11 cellular contexts compared by ENCODE assay signal in the genomic region with DNA sequence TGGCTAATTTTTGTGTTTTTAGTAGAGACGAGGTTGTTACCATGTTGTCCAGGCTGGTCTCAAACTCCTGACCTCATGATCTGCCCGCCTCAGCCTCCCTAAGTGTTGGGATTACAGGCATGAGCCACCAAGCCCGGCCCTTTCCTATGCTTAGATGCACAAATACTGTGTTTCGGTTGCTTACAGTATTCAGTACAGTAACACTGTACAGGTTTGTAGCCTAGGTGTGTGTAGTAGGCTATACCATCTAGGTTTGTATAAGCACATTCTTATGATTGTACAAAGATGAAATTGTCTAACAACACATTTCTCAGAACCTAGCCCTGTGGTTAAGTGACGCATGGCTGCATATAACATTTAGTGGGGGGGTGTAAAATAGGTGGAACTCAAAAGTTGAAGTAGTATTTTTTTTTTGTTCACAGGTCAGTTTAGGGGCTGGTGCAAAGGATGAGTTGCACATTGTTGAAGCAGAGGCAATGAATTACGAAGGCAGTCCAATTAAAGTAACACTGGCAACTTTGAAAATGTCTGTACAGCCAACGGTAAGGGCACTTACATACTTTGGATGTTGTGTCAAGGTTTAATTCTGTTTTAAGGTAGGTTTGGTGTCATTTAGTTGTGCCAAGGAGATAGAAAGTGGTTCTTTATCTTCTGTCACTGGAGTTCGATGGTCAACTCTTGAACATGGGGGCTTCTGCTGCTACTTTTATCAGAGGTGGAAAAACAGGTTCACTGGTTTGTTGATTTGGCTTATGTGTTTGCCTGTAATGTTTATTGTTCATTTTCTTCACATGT. TPM values are rescaled to one million over a fixed set of nuclear protein-coding genes. Genes with fewer than 3 reads are reported as not detected.
DNase-seq lines count a peak whose midpoint lies in the region; ATAC-seq, FAIRE-seq and TF ChIP-seq lines count a peak whose summit lies in the region.
"Had no signal": no experiment of that assay in that cellular context is flagged by ENCODE, and none has a peak within 500 bp of the region (broad histone marks: within the 10 kb centered on the region; RNA-seq: fewer than 3 reads in every experiment).

No MANE protein-coding gene starts in this region.

- no peaks in the 10 kb centered on the region for H3K27me3 ChIP-seq in iPS-18a (ENCODE audit: control insufficient read depth, insufficient read depth, low read length)

- intact Hi-C loops in activated CD4-positive, alpha-beta memory T cell treated with anti-CD3 and anti-CD28 coated beads for 36 hours (cut with micrococcal nuclease) = loop anchor here (2.0 kb wide), 1 partner anchor 28 kb away; the partner anchor contains the start of gene FGF18

- H3K4me3 ChIP-seq in AG04449 (ENCODE audit: low read depth, low read length) (peak overlapping the region; percentile 29; the same call in 1 of the 2 replicates), iPS-18a (ENCODE audit: low read length) (peak overlapping the region; percentile 89)

- H3K9ac ChIP-seq in iPS-18a (ENCODE audit: low read length) = no peak overlapping the region

- peak; percentile 33; the same call in 1 of the 2 replicates for TF ChIP-seq POLR2A in GM12891 (IDR thresholded peaks at IDR 0.05; ENCODE audit: low read depth, low read length)
- no peak for TF ChIP-seq POLR2A in erythroblast (IDR thresholded peaks at IDR 0.05; ENCODE audit: low read length)

- peaks cover 12% of the 10 kb centered on the region for H3K4me1 ChIP-seq in iPS-18a (ENCODE audit: control insufficient read depth, low read depth, low read length)

- POLR2A ChIA-PET in AG04449 (lab: Yijun Ruan, JAX) = no interaction called here
- POLR2A ChIA-PET in activated CD4-positive, alpha-beta memory T cell treated with anti-CD3 and anti-CD28 coated beads for 36 hours (lab: Charles Lee) = no interaction called here

- CTCF ChIA-PET in AG04449 (lab: Yijun Ruan, JAX) = no interaction called here
- CTCF ChIA-PET in activated CD4-positive, alpha-beta memory T cell treated with anti-CD3 and anti-CD28 coated beads for 36 hours (lab: Charles Lee) = no interaction called here

- peaks cover 3% of the 10 kb centered on the region for H3K27me3 Mint-ChIP-seq in activated CD4-positive, alpha-beta memory T cell treated with anti-CD3 and anti-CD28 coated beads for 36 hours

- TF ChIP-seq CTCF in AG04449 (IDR thresholded peaks at IDR 0.05; ENCODE audit: insufficient read depth, low read length, missing control alignments) = no peak

- peak overlapping the region; percentile 93 for H3K4me3 Mint-ChIP-seq in activated CD4-positive, alpha-beta memory T cell treated with anti-CD3 and anti-CD28 coated beads for 36 hours

- peaks cover 71% of the 10 kb centered on the region for H3K36me3 Mint-ChIP-seq in activated CD4-positive, alpha-beta memory T cell treated with anti-CD3 and anti-CD28 coated beads for 36 hours

- peak overlapping the region; percentile 83 for H3K27ac Mint-ChIP-seq in activated CD4-positive, alpha-beta memory T cell treated with anti-CD3 and anti-CD28 coated beads for 36 hours

- H3K27ac ChIP-seq in iPS-18a (ENCODE audit: low read length) = no peak overlapping the region

- no peaks in the 10 kb centered on the region for H3K9me3 Mint-ChIP-seq in activated CD4-positive, alpha-beta memory T cell treated with anti-CD3 and anti-CD28 coated beads for 36 hours

- no peak for DNase-seq in AG04449 (ENCODE audit: low read depth, low spot score)
- DNase-seq in GM12891 (ENCODE audit: insufficient read length, low spot score) = no peak
- peak; percentile 43 for DNase-seq in activated CD4-positive, alpha-beta memory T cell treated with anti-CD3 and anti-CD28 coated beads for 36 hours
- no peak for DNase-seq in SKM-1 treated with dmso at 0.1 percent for 144 hours (lab: John Stamatoyannopoulos, UW; ENCODE audit: unreplicated experiment)
- no peak for DNase-seq in erythroblast (lab: John Stamatoyannopoulos, UW)
- no peak for DNase-seq in COLO668 (lab: John Stamatoyannopoulos, UW; ENCODE audit: unreplicated experiment)
- DNase-seq: cortex of kidney, NCI-H446 had no signal

- ATAC-seq in GM19035 (IDR thresholded peaks at IDR 0.05; ENCODE audit: unreplicated experiment) = no peak

- H3K36me3 ChIP-seq in iPS-18a (ENCODE audit: control insufficient read depth, low read depth, low read length) = peaks cover 74% of the 10 kb centered on the region

- no peak for FAIRE-seq in GM12891 (lab: Jason Lieb, UNC)

- H3K4me1 Mint-ChIP-seq in activated CD4-positive, alpha-beta memory T cell treated with anti-CD3 and anti-CD28 coated beads for 36 hours (ENCODE audit: low read depth) = peaks cover 67% of the 10 kb centered on the region

- H3K9me3 ChIP-seq in iPS-18a (ENCODE audit: control insufficient read depth, low read depth, low read length) = no peaks in the 10 kb centered on the region

TF ChIP-seq in GM12891, 5 proteins besides CTCF, POLR2A, EP300 and RAD21:
- no peak for TF ChIP-seq POU2F2 (IDR thresholded peaks at IDR 0.05; ENCODE audit: low read depth, low read length)
- no peak for TF ChIP-seq TAF1 (IDR thresholded peaks at IDR 0.05; ENCODE audit: low read depth, low read length)
- TF ChIP-seq POLR2AphosphoS5 (IDR thresholded peaks at IDR 0.05; ENCODE audit: low read depth, low read length) = no peak; the same call in 1 of the 2 replicates
- no peak for TF ChIP-seq SPI1 (IDR thresholded peaks at IDR 0.05; ENCODE audit: low read depth, low read length)
- TF ChIP-seq PAX5 (IDR thresholded peaks at IDR 0.05; ENCODE audit: insufficient read depth, low read length, severe bottlenecking) = no peak

RNA-seq across cellular contexts. Expression of gene NPM1, which starts 3.4 kb away (rescaled TPM):
- polyA plus RNA-seq in GM12891 (2012; ENCODE audit: low read depth, missing spikeins) = 4,411 TPM
- 1,000 to 10,000 TPM; 2,483 to 2,592 TPM for total RNA-seq in activated CD4-positive, alpha-beta memory T cell treated with anti-CD3 and anti-CD28 coated beads for 36 hours

RNA-seq across cellular contexts. Expression of gene FGF18, which starts 28.4 kb away (rescaled TPM):
- polyA plus RNA-seq in GM12891 (2012; ENCODE audit: low read depth, missing spikeins) = 0.17 TPM
- under 1 TPM in 1 of 2 experiments, not detected in 1; 0.10 TPM for total RNA-seq in activated CD4-positive, alpha-beta memory T cell treated with anti-CD3 and anti-CD28 coated beads for 36 hours
- polyA plus RNA-seq: liver had no signal
